Comparison of ENCODE assay signal across 2 cellular contexts in the genomic region with DNA sequence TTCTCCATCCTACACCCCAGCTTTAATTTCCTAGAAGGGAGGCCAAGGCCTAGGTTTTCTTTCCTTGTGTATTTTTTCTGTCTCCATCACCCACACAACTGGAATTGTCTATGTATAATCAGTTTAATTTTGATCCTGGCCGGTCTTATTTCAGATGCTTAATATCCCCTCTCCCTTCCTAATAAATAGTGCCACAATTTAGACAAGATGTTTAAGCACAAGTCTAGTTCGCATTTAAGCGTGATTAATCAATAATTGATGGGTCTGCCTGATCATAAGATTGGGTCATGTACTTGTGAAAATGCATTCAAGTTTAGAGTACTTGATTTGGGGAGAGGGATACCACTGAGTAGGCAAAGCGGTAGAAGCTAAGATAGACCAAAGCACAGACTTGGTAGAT.
TF ChIP-seq lines count a peak whose summit lies in the region.

No MANE protein-coding gene starts in this region.

TF ChIP-seq in GM12878, 131 proteins besides CTCF, POLR2A, EP300 and RAD21:
- no peak for TF ChIP-seq SUPT20H (IDR thresholded peaks at IDR 0.05; ENCODE audit: borderline replicate concordance, control insufficient read depth, low read depth, low read length)
- TF ChIP-seq CBFB (IDR thresholded peaks at IDR 0.05; ENCODE audit: low read depth) = no peak
- TF ChIP-seq SMAD1 (IDR thresholded peaks at IDR 0.05; ENCODE audit: low read depth, partially characterized antibody) = no peak
- no peak for TF ChIP-seq ZNF384 (IDR thresholded peaks at IDR 0.05; ENCODE audit: borderline replicate concordance, low read depth, low read length)
- no peak for TF ChIP-seq BACH1 (IDR thresholded peaks at IDR 0.05; ENCODE audit: borderline replicate concordance)
- no peak for TF ChIP-seq NFYA (IDR thresholded peaks at IDR 0.05; ENCODE audit: borderline replicate concordance, low read depth, low read length)
- no peak for TF ChIP-seq NFXL1 (IDR thresholded peaks at IDR 0.05; ENCODE audit: borderline replicate concordance)
- no peak for TF ChIP-seq ATF2 (IDR thresholded peaks at IDR 0.05; ENCODE audit: low read length)
- TF ChIP-seq, protein P1, sequence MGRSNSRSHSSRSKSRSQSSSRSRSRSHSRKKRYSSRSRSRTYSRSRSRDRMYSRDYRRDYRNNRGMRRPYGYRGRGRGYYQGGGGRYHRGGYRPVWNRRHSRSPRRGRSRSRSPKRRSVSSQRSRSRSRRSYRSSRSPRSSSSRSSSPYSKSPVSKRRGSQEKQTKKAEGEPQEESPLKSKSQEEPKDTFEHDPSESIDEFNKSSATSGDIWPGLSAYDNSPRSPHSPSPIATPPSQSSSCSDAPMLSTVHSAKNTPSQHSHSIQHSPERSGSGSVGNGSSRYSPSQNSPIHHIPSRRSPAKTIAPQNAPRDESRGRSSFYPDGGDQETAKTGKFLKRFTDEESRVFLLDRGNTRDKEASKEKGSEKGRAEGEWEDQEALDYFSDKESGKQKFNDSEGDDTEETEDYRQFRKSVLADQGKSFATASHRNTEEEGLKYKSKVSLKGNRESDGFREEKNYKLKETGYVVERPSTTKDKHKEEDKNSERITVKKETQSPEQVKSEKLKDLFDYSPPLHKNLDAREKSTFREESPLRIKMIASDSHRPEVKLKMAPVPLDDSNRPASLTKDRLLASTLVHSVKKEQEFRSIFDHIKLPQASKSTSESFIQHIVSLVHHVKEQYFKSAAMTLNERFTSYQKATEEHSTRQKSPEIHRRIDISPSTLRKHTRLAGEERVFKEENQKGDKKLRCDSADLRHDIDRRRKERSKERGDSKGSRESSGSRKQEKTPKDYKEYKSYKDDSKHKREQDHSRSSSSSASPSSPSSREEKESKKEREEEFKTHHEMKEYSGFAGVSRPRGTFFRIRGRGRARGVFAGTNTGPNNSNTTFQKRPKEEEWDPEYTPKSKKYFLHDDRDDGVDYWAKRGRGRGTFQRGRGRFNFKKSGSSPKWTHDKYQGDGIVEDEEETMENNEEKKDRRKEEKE (IDR thresholded peaks at IDR 0.05) = no peak
- TF ChIP-seq MEF2B (IDR thresholded peaks at IDR 0.05; ENCODE audit: partially characterized antibody, poor library complexity, severe bottlenecking) = no peak
- no peak for TF ChIP-seq HSF1 (IDR thresholded peaks at IDR 0.05; ENCODE audit: low read depth, low read length)
- TF ChIP-seq SKIL (IDR thresholded peaks at IDR 0.05; ENCODE audit: low read depth, poor library complexity, severe bottlenecking) = no peak
- TF ChIP-seq GABPA (IDR thresholded peaks at IDR 0.05; ENCODE audit: low read depth) = no peak
- no peak for TF ChIP-seq FOS (IDR thresholded peaks at IDR 0.05; ENCODE audit: borderline replicate concordance, extremely low read depth, insufficient read length)
- no peak for TF ChIP-seq CREM (IDR thresholded peaks at IDR 0.05; ENCODE audit: low read depth)

TF ChIP-seq in HepG2, 621 proteins besides CTCF, POLR2A, EP300 and RAD21:
- TF ChIP-seq, protein P2, sequence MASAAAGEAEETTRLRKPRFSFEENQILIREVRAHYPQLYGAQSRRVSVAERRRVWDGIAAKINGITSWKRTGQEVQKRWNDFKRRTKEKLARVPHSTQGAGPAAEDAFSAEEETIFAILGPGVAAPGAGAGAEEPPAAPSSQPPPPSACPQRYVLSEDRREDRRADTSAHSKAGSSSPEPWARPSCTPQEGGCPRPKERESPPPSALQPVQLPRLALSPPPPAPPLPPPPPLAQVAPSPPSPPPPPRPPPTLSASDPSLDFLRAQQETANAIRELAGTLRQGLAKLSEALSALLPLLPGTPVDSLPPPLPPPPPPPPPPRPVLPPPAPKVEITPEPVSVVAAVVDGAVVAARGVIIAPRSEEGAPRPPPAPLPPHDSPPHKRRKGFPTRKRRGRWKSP (CRISPR knock-in tag; IDR thresholded peaks at IDR 0.05) = no peak
- no peak for TF ChIP-seq RBM39 (IDR thresholded peaks at IDR 0.05; ENCODE audit: low read depth, low read length, poor library complexity, severe bottlenecking)
- no peak for TF ChIP-seq MATR3 (CRISPR knock-in tag; IDR thresholded peaks at IDR 0.05)
- no peak for TF ChIP-seq ZZZ3 (CRISPR knock-in tag; IDR thresholded peaks at IDR 0.05; ENCODE audit: borderline replicate concordance)
- TF ChIP-seq PITX1 (CRISPR knock-in tag; IDR thresholded peaks at IDR 0.05) = no peak
- TF ChIP-seq ZNF367 (CRISPR knock-in tag; IDR thresholded peaks at IDR 0.05; ENCODE audit: borderline replicate concordance) = no peak
- TF ChIP-seq U2AF1 (optimal IDR thresholded peaks at IDR 0.05; ENCODE audit: low read depth, low read length) = no peak
- no peak for TF ChIP-seq NR2F2 (IDR thresholded peaks at IDR 0.05; ENCODE audit: borderline replicate concordance, low read depth)
- TF ChIP-seq ZFAT (CRISPR knock-in tag; conservative IDR thresholded peaks at IDR 0.05) = no peak
- no peak for TF ChIP-seq ZNF619 (CRISPR knock-in tag; IDR thresholded peaks at IDR 0.05)
- no peak for TF ChIP-seq ZNF441 (CRISPR knock-in tag; IDR thresholded peaks at IDR 0.05; ENCODE audit: borderline replicate concordance)
- TF ChIP-seq SMC3 (IDR thresholded peaks at IDR 0.05; ENCODE audit: low read length) = no peak
- no peak for TF ChIP-seq MXI1 (IDR thresholded peaks at IDR 0.05; ENCODE audit: borderline replicate concordance, low read depth, low read length)
